ENCODE assay signal across 16 cellular contexts in genomic region chr1:234281826-234282489, GRCh38.
DNase-seq lines count a peak whose midpoint lies in the region; ATAC-seq and TF ChIP-seq lines count a peak whose summit lies in the region.
"Had no signal": no experiment of that assay in that cellular context is flagged by ENCODE, and none has a peak within 500 bp of the region (broad histone marks: within the 10 kb centered on the region; RNA-seq: fewer than 3 reads in every experiment).

No MANE protein-coding gene starts in this region.

- H3K4me1 ChIP-seq in mesodermal cell (ENCODE audit: control insufficient read depth, insufficient read depth, low read length, poor library complexity, severe bottlenecking): no peaks in the 10 kb centered on the region
- no peaks in the 10 kb centered on the region for H3K4me1 ChIP-seq in left lung

- H3K27me3 ChIP-seq in left lung: no peaks in the 10 kb centered on the region

- TF ChIP-seq CTCF in left lung (IDR thresholded peaks at IDR 0.05): no peak

- no peak for ATAC-seq in left lung
- ATAC-seq in HG03460 (IDR thresholded peaks at IDR 0.05; ENCODE audit: unreplicated experiment): no peak
- ATAC-seq: stimulated activated effector memory CD8-positive, alpha-beta T cell treated with anti-CD3 and anti-CD28 coated beads, Interleukin-12 subunit alpha, Interleukin-12 subunit beta, amount 100 ng/mL, for 72 hours had no signal

- 79 to 87% methylated on average over 12 of the region's 12 CpGs for WGBS in mesodermal cell (ENCODE audit: insufficient coverage in 2 of 2), 2 experiments

- intact Hi-C loops in left lung (cut with DNase I): no loop called here

- H3K4me3 ChIP-seq in mesodermal cell (ENCODE audit: extremely low read depth, insufficient read depth, low read length, poor library complexity, severe bottlenecking) (no peak overlapping the region), left lung (no peak overlapping the region)
- H3K4me3 ChIP-seq: coronary artery had no signal

- peak; percentile 32 for DNase-seq in NCI-H2171 treated with DMSO at 0.1 percent for 48 hours (lab: John Stamatoyannopoulos, UW)
- DNase-seq in NCI-H2171 (lab: John Stamatoyannopoulos, UW): no peak
- peak; percentile 58 for DNase-seq in cerebellum (ENCODE audit: low spot score)
- no peak for DNase-seq in left lung
- no peak for DNase-seq in activated CD4-positive, alpha-beta T cell treated with anti-CD3 and anti-CD28 coated beads, Interleukin-2, amount 50 U/mL, for 48 hours
- no peak for DNase-seq in EL
- DNase-seq: activated CD4-positive, CD25-positive, alpha-beta regulatory T cell; activated effector memory CD4-positive, alpha-beta T cell treated with anti-CD3 and anti-CD28 coated beads, Interleukin-2, amount 50 U/mL, for 16 hours; amniotic stem cell; CD4-positive, alpha-beta T cell; kidney; trophoblast cell had no signal

- H3K36me3 ChIP-seq in mesodermal cell (ENCODE audit: control insufficient read depth, insufficient read depth, low read length) (no peaks in the 10 kb centered on the region), left lung (no peaks in the 10 kb centered on the region)

- H3K9me3 ChIP-seq in mesodermal cell (ENCODE audit: control insufficient read depth, low read length): no peaks in the 10 kb centered on the region
- no peaks in the 10 kb centered on the region for H3K9me3 ChIP-seq in left lung

- peak overlapping the region; percentile 26 for H3K27ac ChIP-seq in mesodermal cell (ENCODE audit: low read depth, low read length, severe bottlenecking)
- H3K27ac ChIP-seq in left lung: no peak overlapping the region
- H3K27ac ChIP-seq: coronary artery had no signal

Comparison
In these comparisons a context has a peak if more than half of its experiments do, and no peak if none do; other contexts are left out.
1. DNase-seq: peak in NCI-H2171 treated with DMSO at 0.1 percent for 48 hours (single experiment) and cerebellum (single experiment); none in NCI-H2171 (single experiment), left lung (0 of 2), activated CD4-positive, alpha-beta T cell treated with anti-CD3 and anti-CD28 coated beads, Interleukin-2, amount 50 U/mL, for 48 hours (0 of 2) and EL (single experiment).